In genomic region chr22:33274941-33275443, GRCh38 we compare ENCODE assay signal across 14 cellular contexts.
"Had no signal": no experiment of that assay in that cellular context is flagged by ENCODE, and none has a peak within 500 bp of the region (broad histone marks: within the 10 kb centered on the region; RNA-seq: fewer than 3 reads in every experiment).

No MANE protein-coding gene starts in this region.

- H3K4me3 ChIP-seq: coronary artery, esophagus muscularis mucosa, sigmoid colon, smooth muscle cell, testis, uterus had no signal

- H3K4me1 ChIP-seq: testis, uterus had no signal

- DNase-seq: activated CD4-positive, CD25-positive, alpha-beta regulatory T cell treated with anti-CD3 and anti-CD28 coated beads, Interleukin-2, amount 50 U/mL, for 72 hours; activated gamma-delta T cell treated with Interleukin-2 at 50 U/mL for 16 hours; midbrain; sigmoid colon; T-cell; uterus had no signal

- H3K27me3 ChIP-seq: esophagus muscularis mucosa, sigmoid colon, testis, uterus had no signal

- H3K9me3 ChIP-seq: esophagus muscularis mucosa, sigmoid colon, testis, uterus had no signal

- ATAC-seq: activated CD8-positive, alpha-beta T cell treated with anti-CD3 and anti-CD28 coated beads for 36 hours; natural killer cell treated with Interleukin-12 subunit alpha and Interleukin-12 subunit beta and Interleukin-15 and Interleukin-18, amount 100 ng/mL, for 72 hours; stimulated activated naive B cell treated with anti-CD40 and anti-IgM and Interleukin-4, amounts not matched to agents 10 μg/mL and 1 μg/mL and 100 μg/mL, for 72 hours; T-cell had no signal

- H3K36me3 ChIP-seq: uterus had no signal

- H3K27ac ChIP-seq: coronary artery, esophagus muscularis mucosa, sigmoid colon, testis, uterus, VCaP had no signal
